8 cellular contexts compared by ENCODE assay signal in the genomic region with DNA sequence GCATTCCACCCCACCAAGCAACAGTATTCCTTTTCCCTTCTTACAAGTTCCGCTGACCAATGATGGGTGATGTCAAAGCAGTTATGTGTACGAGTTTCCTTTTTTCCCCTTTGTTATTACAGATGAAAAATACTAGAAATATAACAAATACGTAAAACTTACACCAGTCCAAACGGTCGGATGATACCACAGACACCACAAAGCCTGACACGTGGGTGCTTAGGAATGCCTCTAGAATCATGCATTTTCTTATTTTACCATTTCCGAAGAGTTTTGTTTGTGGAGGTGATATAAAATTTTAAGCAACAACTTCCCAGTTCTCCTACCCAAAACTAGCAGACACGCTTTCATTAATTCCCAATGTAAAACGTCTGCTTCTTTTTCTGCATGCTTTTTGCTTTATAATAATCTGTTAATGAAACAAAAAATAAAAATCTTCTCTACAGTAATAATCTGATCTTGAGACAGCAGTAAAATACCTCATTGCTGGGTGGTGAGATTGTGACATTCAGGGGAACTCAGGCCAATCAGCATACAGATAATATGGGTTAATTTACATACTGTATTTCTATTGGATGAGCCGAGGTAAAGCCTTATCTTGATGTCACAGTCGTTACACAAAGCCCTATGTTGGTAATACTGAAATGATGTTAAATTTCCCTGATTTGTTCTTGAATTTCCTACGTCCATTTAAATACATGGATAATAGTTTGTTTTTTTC. TPM values are rescaled to one million over a fixed set of nuclear protein-coding genes. Genes with fewer than 3 reads are reported as not detected.
DNase-seq lines count a peak whose midpoint lies in the region; ATAC-seq and TF ChIP-seq lines count a peak whose summit lies in the region.

No MANE protein-coding gene starts in this region.

- TF ChIP-seq CTCF in cardiac muscle cell (IDR thresholded peaks at IDR 0.05; ENCODE audit: low read depth, low read length), result no peak
- TF ChIP-seq CTCF in RWPE1 (conservative IDR thresholded peaks at IDR 0.05; ENCODE audit: low read depth), result no peak
- TF ChIP-seq CTCF in esophagus muscularis mucosa (IDR thresholded peaks at IDR 0.05), result no peak
- TF ChIP-seq CTCF in ovary (IDR thresholded peaks at IDR 0.05), result no peak
- no peak for TF ChIP-seq CTCF in adrenal gland (IDR thresholded peaks at IDR 0.05)

- H3K27me3 ChIP-seq in cardiac muscle cell, result peaks cover 2% of the 10 kb centered on the region
- peaks cover 0 to 11% (median 0%) of the 10 kb centered on the region in 4 donors for H3K27me3 ChIP-seq in esophagus muscularis mucosa
- no peaks in the 10 kb centered on the region for H3K27me3 ChIP-seq in ovary
- H3K27me3 ChIP-seq in CD8-positive, alpha-beta memory T cell (ENCODE audit: insufficient read depth, low read length, poor library complexity, severe bottlenecking), result peaks cover 12% of the 10 kb centered on the region
- H3K27me3 ChIP-seq in adrenal gland, result peaks cover 8% of the 10 kb centered on the region

- WGBS in esophagus muscularis mucosa, result 44% methylated on average over 12 of the region's 12 CpGs
- WGBS in ovary, 3 donors, result 32 to 50% (median 45%) methylated on average over 12 of the region's 12 CpGs
- WGBS in adrenal gland, 4 donors, result 44 to 54% (median 50%) methylated on average over 12 of the region's 12 CpGs

- no peak for TF ChIP-seq EP300 in esophagus muscularis mucosa (IDR thresholded peaks at IDR 0.05)
- no peak for TF ChIP-seq EP300 in ovary (IDR thresholded peaks at IDR 0.05)

- H3K36me3 Mint-ChIP-seq in CD8-positive, alpha-beta memory T cell, result no peaks in the 10 kb centered on the region

- peaks cover 4 to 21% (median 16%) of the 10 kb centered on the region in 3 donors for H3K4me1 Mint-ChIP-seq in CD8-positive, alpha-beta memory T cell

- H3K27me3 Mint-ChIP-seq in CD8-positive, alpha-beta memory T cell, result peaks cover 31 to 63% of the 10 kb centered on the region in 2 donors

- H3K4me1 ChIP-seq in cardiac muscle cell (ENCODE audit: low read depth) (no peaks in the 10 kb centered on the region), esophagus muscularis mucosa (peaks cover 0 to 22% (median 16%) of the 10 kb centered on the region in 4 donors), ovary (ENCODE audit: insufficient read depth) (peaks cover 2% of the 10 kb centered on the region), adrenal gland (replicated peaks in 1 of 2) (peaks cover 0 to 10% of the 10 kb centered on the region in 2 donors)
- peaks cover 4% of the 10 kb centered on the region for H3K4me1 ChIP-seq in CD8-positive, alpha-beta memory T cell (ENCODE audit: insufficient read depth, low read length)

- intact Hi-C loops in Right ventricle myocardium inferior (cut with DNase I), result no loop called here
- intact Hi-C loops in esophagus muscularis mucosa (cut with DNase I), result no loop called here
- intact Hi-C loops in ovary (cut with DNase I), result no loop called here
- intact Hi-C loops in adrenal gland (cut with DNase I), result no loop called here

- H3K4me3 ChIP-seq in cardiac muscle cell (no peak overlapping the region), esophagus muscularis mucosa (peak overlapping the region; percentile 50 to 65 (median 51)), ovary (peak overlapping the region; percentile 41), adrenal gland (peak overlapping the region in 1 of 4 donors; percentile 22)
- no peak overlapping the region for H3K4me3 ChIP-seq in CD8-positive, alpha-beta memory T cell (ENCODE audit: low read length)

- TF ChIP-seq POLR2A in esophagus muscularis mucosa (IDR thresholded peaks at IDR 0.05; ENCODE audit: low read depth) (no peak), ovary (IDR thresholded peaks at IDR 0.05) (no peak), adrenal gland (IDR thresholded peaks at IDR 0.05) (no peak)

- H3K27ac Mint-ChIP-seq in CD8-positive, alpha-beta memory T cell, result no peak overlapping the region

- H3K9me3 Mint-ChIP-seq in CD8-positive, alpha-beta memory T cell, result peaks cover 0 to 3% (median 0%) of the 10 kb centered on the region in 5 donors

- POLR2A ChIA-PET in RWPE1 (lab: Yijun Ruan, JAX; ENCODE audit: low non-redundant PET), result no interaction called here
- POLR2A ChIA-PET in CD8-positive, alpha-beta memory T cell (lab: Charles Lee), result interaction anchor here (0.7 kb wide), 1 partner anchor 21 kb away, joined by 8 read pairs; no protein-coding TSS in a partner anchor

- ATAC-seq in Right ventricle myocardium inferior, result no peak

- H3K4me3 Mint-ChIP-seq in CD8-positive, alpha-beta memory T cell, result peak overlapping the region in 2 of 7 donors; percentile 1 to 28

- H3K27ac ChIP-seq in cardiac muscle cell, result no peak overlapping the region
- no peak overlapping the region for H3K27ac ChIP-seq in RWPE1
- H3K27ac ChIP-seq in esophagus muscularis mucosa (replicated peaks in 1 of 4), result peak overlapping the region in 2 of 4 donors; percentile 21 to 39
- H3K27ac ChIP-seq in ovary, result no peak overlapping the region
- H3K27ac ChIP-seq in CD8-positive, alpha-beta memory T cell (ENCODE audit: low read depth, low read length), result no peak overlapping the region
- H3K27ac ChIP-seq in adrenal gland, result no peak overlapping the region

- H3K36me3 ChIP-seq in cardiac muscle cell, result no peaks in the 10 kb centered on the region
- H3K36me3 ChIP-seq in esophagus muscularis mucosa, result no peaks in the 10 kb centered on the region
- no peaks in the 10 kb centered on the region for H3K36me3 ChIP-seq in ovary
- H3K36me3 ChIP-seq in CD8-positive, alpha-beta memory T cell (ENCODE audit: insufficient read depth, low read length), result no peaks in the 10 kb centered on the region
- H3K36me3 ChIP-seq in adrenal gland (replicated peaks in 1 of 2), result no peaks in the 10 kb centered on the region

- CTCF ChIA-PET in RWPE1 (lab: Yijun Ruan, JAX), result interaction anchor here (1.0 kb wide), 1 partner anchor 28 kb away, joined by 3 read pairs; no protein-coding TSS in a partner anchor
- CTCF ChIA-PET in CD8-positive, alpha-beta memory T cell (lab: Charles Lee), result no interaction called here

- peak; percentile 13 to 78 for DNase-seq in cardiac muscle cell (ENCODE audit: low read depth in 1 of 2, low spot score in 1 of 2)
- no peak for DNase-seq in Right ventricle myocardium inferior (ENCODE audit: missing footprints)
- peak; percentile 64 for DNase-seq in RWPE1 (ENCODE audit: low spot score)
- no peak for DNase-seq in esophagus muscularis mucosa (ENCODE audit: extremely low spot score)
- DNase-seq in ovary, result no peak
- no peak for DNase-seq in CD8-positive, alpha-beta memory T cell
- DNase-seq in activated effector memory CD4-positive, alpha-beta T cell treated with Interleukin-2 at 50 U/mL for 16 hours, result no peak
- no peak for DNase-seq in adrenal gland

- H3K9me3 ChIP-seq in cardiac muscle cell (ENCODE audit: low read depth), result no peaks in the 10 kb centered on the region
- no peaks in the 10 kb centered on the region for H3K9me3 ChIP-seq in esophagus muscularis mucosa
- H3K9me3 ChIP-seq in ovary, result no peaks in the 10 kb centered on the region
- no peaks in the 10 kb centered on the region for H3K9me3 ChIP-seq in CD8-positive, alpha-beta memory T cell (ENCODE audit: low read length)
- H3K9me3 ChIP-seq in adrenal gland (replicated peaks in 1 of 3), result no peaks in the 10 kb centered on the region

RNA-seq across cellular contexts. Expression of a gene that starts 0.8 kb away (rescaled TPM):
- total RNA-seq in cardiac muscle cell, result 0.32 and 0.80 TPM in 2 replicates
- not detected in 2 replicates for polyA plus RNA-seq in cardiac muscle cell
- 0.62 TPM for total RNA-seq in Right ventricle myocardium inferior
- 1 to 10 TPM in 2 of 4 donors, under 1 TPM in 1, not detected in 1; 0.46 to 1.7 (median 1.7) TPM for total RNA-seq in esophagus muscularis mucosa
- 1 to 10 TPM in 1 of 7 donors, under 1 TPM in 5, not detected in 1; 0.08 to 1.1 (median 0.38) TPM for total RNA-seq in ovary
- under 1 TPM; 0.13 to 0.98 TPM for polyA plus RNA-seq in ovary
- not detected for total RNA-seq in CD8-positive, alpha-beta memory T cell
- not detected for polyA plus RNA-seq in CD8-positive, alpha-beta memory T cell
- total RNA-seq in adrenal gland, result 1 to 10 TPM in 3 of 8 donors, under 1 TPM in 4, not detected in 1; 0.46 to 1.6 (median 0.83) TPM
- polyA plus RNA-seq in adrenal gland, result 1 to 10 TPM; 1.1 to 2.3 (median 1.7) TPM

RNA-seq across cellular contexts. Expression of a gene that starts 30.9 kb away (rescaled TPM):
- total RNA-seq in cardiac muscle cell (115 and 126 TPM in 2 replicates), Right ventricle myocardium inferior (117 TPM), esophagus muscularis mucosa (10 to 100 TPM; 25.2 to 37.8 (median 35.2) TPM), ovary (10 to 100 TPM; 19.1 to 30.8 (median 26.3) TPM), adrenal gland (100 to 1,000 TPM in 1 of 8 donors, 10 to 100 TPM in 7; 44.4 to 106 (median 50.1) TPM)
- polyA plus RNA-seq in cardiac muscle cell (211 and 276 TPM in 2 replicates), ovary (10 to 100 TPM; 32.8 to 47.7 TPM), adrenal gland (100 to 1,000 TPM; 116 to 145 (median 134) TPM)
- 10 to 100 TPM; 47.9 to 52.4 TPM for total RNA-seq in CD8-positive, alpha-beta memory T cell
- polyA plus RNA-seq in CD8-positive, alpha-beta memory T cell, result 53.3 TPM

Comparison
In these comparisons a context has a peak if more than half of its experiments do, and no peak if none do; other contexts are left out.
1. DNase-seq: peak in cardiac muscle cell (2 of 2) and RWPE1 (single experiment); none in Right ventricle myocardium inferior (single experiment), esophagus muscularis mucosa (single experiment), ovary (0 of 5), CD8-positive, alpha-beta memory T cell (0 of 5), activated effector memory CD4-positive, alpha-beta T cell treated with Interleukin-2 at 50 U/mL for 16 hours (single experiment) and adrenal gland (0 of 7).
2. H3K4me3 ChIP-seq: peak in esophagus muscularis mucosa (4 of 4) and ovary (single experiment); none in cardiac muscle cell (single experiment) and CD8-positive, alpha-beta memory T cell (single experiment).